Comparison of ENCODE assay signal across 11 cellular contexts in genomic region chr7:105782391-105783063, GRCh38.
DNase-seq lines count a peak whose midpoint lies in the region; TF ChIP-seq lines count a peak whose summit lies in the region.
"Had no signal": no experiment of that assay in that cellular context is flagged by ENCODE, and none has a peak within 500 bp of the region (broad histone marks: within the 10 kb centered on the region; RNA-seq: fewer than 3 reads in every experiment).

No MANE protein-coding gene starts in this region.

- CTCF ChIA-PET in AG04449 (lab: Yijun Ruan, JAX), result interaction anchor here (1.0 to 2.1 kb wide), 6 partner anchors 8 to 126 kb away, joined by 3 to 8 read pairs (median 4); partner anchors contain the start of gene ATXN7L1

- H3K36me3 ChIP-seq in adrenal gland (replicated peaks in 1 of 2) (no peaks in the 10 kb centered on the region), ascending aorta (peaks cover 0 to under 1% of the 10 kb centered on the region in 2 donors)

- H3K9me3 ChIP-seq in adrenal gland (replicated peaks in 1 of 3) (no peaks in the 10 kb centered on the region), ascending aorta (no peaks in the 10 kb centered on the region)

- no peaks in the 10 kb centered on the region for H3K27me3 ChIP-seq in adrenal gland
- H3K27me3 ChIP-seq in ascending aorta, result no peaks in the 10 kb centered on the region

- POLR2A ChIA-PET in AG04449 (lab: Yijun Ruan, JAX), result interaction anchor here (0.6 kb wide), 1 partner anchor 1380 kb away, joined by 3 read pairs; no protein-coding TSS in a partner anchor

- TF ChIP-seq POLR2A in adrenal gland (IDR thresholded peaks at IDR 0.05), result no peak

- WGBS in adrenal gland, 4 donors, result 67 to 69% (median 68%) methylated on average over 10 of the region's 10 CpGs

- DNase-seq in AG04449 (ENCODE audit: low read depth, low spot score) (peak; percentile 63), HK-2 (ENCODE audit: unreplicated experiment) (peak; percentile 31), adrenal gland (peak in 5 of 7 donors; percentile 32 to 69 (median 50)), non-pigmented ciliary epithelial cell (ENCODE audit: low read depth) (peak; percentile 76), D341Med (ENCODE audit: low spot score) (no peak), NCI-H82 (lab: John Stamatoyannopoulos, UW) (no peak), NCI-H128 (lab: John Stamatoyannopoulos, UW; ENCODE audit: unreplicated experiment) (no peak), ascending aorta (ENCODE audit: low spot score in 2 of 2) (no peak)
- DNase-seq: DMS79 treated with DMSO at 0.1 percent for 48 hours, NCI-H1092 treated with DMSO at 0.1 percent for 48 hours had no signal

- intact Hi-C loops in adrenal gland (cut with DNase I), result no loop called here
- intact Hi-C loops in ascending aorta (cut with DNase I), result no loop called here

- H3K27ac ChIP-seq in adrenal gland (peak overlapping the region in 2 of 5 donors; percentile 48 to 66), ascending aorta (no peak overlapping the region)
- H3K27ac ChIP-seq: epithelial cell of prostate had no signal

- H3K4me3 ChIP-seq in AG04449 (ENCODE audit: low read depth, low read length) (no peak overlapping the region), adrenal gland (no peak overlapping the region), ascending aorta (no peak overlapping the region)

- peaks cover 2 to 18% of the 10 kb centered on the region in 2 donors for H3K4me1 ChIP-seq in adrenal gland (replicated peaks in 1 of 2)
- H3K4me1 ChIP-seq in ascending aorta, result no peaks in the 10 kb centered on the region

- no peak for TF ChIP-seq CTCF in AG04449 (IDR thresholded peaks at IDR 0.05; ENCODE audit: insufficient read depth, low read length, missing control alignments)
- TF ChIP-seq CTCF in adrenal gland (IDR thresholded peaks at IDR 0.05), result no peak
- TF ChIP-seq CTCF in ascending aorta (IDR thresholded peaks at IDR 0.05), result no peak

Comparison
In these comparisons a context has a peak if more than half of its experiments do, and no peak if none do; other contexts are left out.
1. DNase-seq: peak in AG04449 (single experiment), HK-2 (single experiment), adrenal gland (5 of 7) and non-pigmented ciliary epithelial cell (single experiment); none in D341Med (single experiment), NCI-H82 (single experiment), NCI-H128 (single experiment) and ascending aorta (0 of 2).